Comparison of ENCODE assay signal across 15 cellular contexts in the genomic region with DNA sequence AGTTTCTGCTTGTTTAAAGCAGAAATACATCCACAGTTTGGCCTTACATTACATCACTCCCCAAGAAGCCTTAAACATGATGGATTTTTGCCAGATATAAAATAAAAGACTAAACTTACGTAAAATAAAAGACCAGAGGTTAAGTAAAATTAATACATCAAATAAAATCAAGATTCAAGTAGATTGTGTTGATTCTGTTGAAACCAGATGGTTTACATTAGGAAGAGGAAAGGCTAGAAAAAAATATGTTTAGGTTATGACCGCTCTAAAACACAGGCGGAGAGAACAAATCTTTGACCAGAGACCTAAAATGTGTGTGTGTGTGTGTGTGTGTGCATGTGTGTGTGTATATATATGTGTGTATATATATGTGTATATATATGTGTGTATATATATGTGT.
DNase-seq lines count a peak whose midpoint lies in the region; ATAC-seq and TF ChIP-seq lines count a peak whose summit lies in the region.
"Had no signal": no experiment of that assay in that cellular context is flagged by ENCODE, and none has a peak within 500 bp of the region (broad histone marks: within the 10 kb centered on the region; RNA-seq: fewer than 3 reads in every experiment).

No MANE protein-coding gene starts in this region.

- H3K4me1 ChIP-seq in PC-9 (replicated peaks; ENCODE audit: insufficient read depth) (no peaks in the 10 kb centered on the region), right lobe of liver (no peaks in the 10 kb centered on the region)
- H3K4me1 ChIP-seq: HAP-1 had no signal

- H3K27ac Mint-ChIP-seq in HFFc6 (peak overlapping the region; percentile 60), nephron (peak overlapping the region; percentile 64 to 97 (median 89))
- H3K27ac Mint-ChIP-seq in activated T-helper 1 cell treated with anti-CD3 and anti-CD28 coated beads, Interleukin-12 subunit alpha, Interleukin-12 subunit beta, Interleukin-2, Interleukin-4 antibody, amounts not matched to agents 30 ng/mL and 10 ng/mL and 1 ng/mL, durations not matched to agents 14 hours and 24 hours and 36 hours, result no peak overlapping the region
- H3K27ac Mint-ChIP-seq: CD4-positive, alpha-beta memory T cell had no signal

- no peak for TF ChIP-seq POLR2A in right lobe of liver (IDR thresholded peaks at IDR 0.05)

- 86% methylated on average over 3 of the region's 3 CpGs for WGBS in right lobe of liver (ENCODE audit: insufficient coverage, low coverage, low lambda C conversion rate, missing lambda C conversion rate)

- H3K4me3 Mint-ChIP-seq in HFFc6 (no peak overlapping the region), nephron (no peak overlapping the region)
- H3K4me3 Mint-ChIP-seq in activated T-helper 1 cell treated with anti-CD3 and anti-CD28 coated beads, Interleukin-12 subunit alpha, Interleukin-12 subunit beta, Interleukin-2, Interleukin-4 antibody, amounts not matched to agents 30 ng/mL and 10 ng/mL and 1 ng/mL, durations not matched to agents 14 hours and 24 hours and 36 hours, result no peak overlapping the region
- H3K4me3 Mint-ChIP-seq: CD4-positive, alpha-beta memory T cell had no signal

- TF ChIP-seq CTCF in HFFc6 (IDR thresholded peaks at IDR 0.05), result no peak
- TF ChIP-seq CTCF in nephron (IDR thresholded peaks at IDR 0.05; ENCODE audit: unreplicated experiment in 3 of 3), result no peak
- TF ChIP-seq CTCF in PC-9 (conservative IDR thresholded peaks at IDR 0.05), result no peak
- no peak for TF ChIP-seq CTCF in right lobe of liver (IDR thresholded peaks at IDR 0.05)

- no peaks in the 10 kb centered on the region for H3K9me3 ChIP-seq in PC-9 (ENCODE audit: insufficient read depth, low read depth)
- H3K9me3 ChIP-seq in right lobe of liver, result no peaks in the 10 kb centered on the region
- H3K9me3 ChIP-seq: HAP-1 had no signal

- H3K4me2 ChIP-seq in PC-9, result no peak overlapping the region

- H3K27me3 ChIP-seq in PC-9 (ENCODE audit: insufficient read depth, low read depth) (no peaks in the 10 kb centered on the region), right lobe of liver (no peaks in the 10 kb centered on the region)

- H3K9me3 Mint-ChIP-seq in HFFc6 (peaks cover 17% of the 10 kb centered on the region; the same call in 1 of the 2 replicates), nephron (no peaks in the 10 kb centered on the region)
- H3K9me3 Mint-ChIP-seq in activated T-helper 1 cell treated with anti-CD3 and anti-CD28 coated beads, Interleukin-12 subunit alpha, Interleukin-12 subunit beta, Interleukin-2, Interleukin-4 antibody, amounts not matched to agents 30 ng/mL and 10 ng/mL and 1 ng/mL, durations not matched to agents 14 hours and 24 hours and 36 hours, result no peaks in the 10 kb centered on the region

- no peaks in the 10 kb centered on the region for H3K79me2 ChIP-seq in PC-9 (ENCODE audit: low read depth)

- H3K9me2 ChIP-seq in PC-9 (ENCODE audit: insufficient read depth), result no peaks in the 10 kb centered on the region

- H3K4me1 Mint-ChIP-seq in HFFc6 (ENCODE audit: low read depth) (peaks cover 90% of the 10 kb centered on the region), nephron (peaks cover 35% of the 10 kb centered on the region)
- no peaks in the 10 kb centered on the region for H3K4me1 Mint-ChIP-seq in activated T-helper 1 cell treated with anti-CD3 and anti-CD28 coated beads, Interleukin-12 subunit alpha, Interleukin-12 subunit beta, Interleukin-2, Interleukin-4 antibody, amounts not matched to agents 30 ng/mL and 10 ng/mL and 1 ng/mL, durations not matched to agents 14 hours and 24 hours and 36 hours (ENCODE audit: low read depth)
- H3K4me1 Mint-ChIP-seq: CD4-positive, alpha-beta memory T cell had no signal

- DNase-seq in HFFc6 (no peak), fibroblast of peridontal ligament (ENCODE audit: extremely low read depth) (peak; percentile 50), PC-9 (no peak), right lobe of liver (no peak)
- DNase-seq in activated T-helper 1 cell treated with anti-CD3 and anti-CD28 coated beads, Interleukin-12 subunit alpha, Interleukin-12 subunit beta, Interleukin-2, Interleukin-4 antibody, amounts not matched to agents 30 ng/mL and 10 ng/mL and 1 ng/mL, durations not matched to agents 14 hours and 24 hours and 36 hours (ENCODE audit: low spot score), result no peak
- DNase-seq: C1 segment of cervical spinal cord; Calu3; CD4-positive, alpha-beta memory T cell; COR-L47; DMS53; DMS79 treated with DMSO at 0.1 percent for 48 hours; GF-D8; GOT3 had no signal

- no TSS peak for BruUV-seq in PC-9 (replicated peaks; lab: Mats Ljungman, UMichigan)

- no peaks in the 10 kb centered on the region for H4K20me1 ChIP-seq in PC-9 (ENCODE audit: insufficient read depth)

- CTCF ChIA-PET in PC-9 (lab: Charles Lee), result no interaction called here

- intact Hi-C loops in PC-9 (cut with micrococcal nuclease; ENCODE audit: unreplicated experiment) (no loop called here), right lobe of liver (cut with DNase I) (no loop called here)
- intact Hi-C loops in activated T-helper 1 cell treated with anti-CD3 and anti-CD28 coated beads, Interleukin-12 subunit alpha, Interleukin-12 subunit beta, Interleukin-2, Interleukin-4 antibody, amounts not matched to agents 30 ng/mL and 10 ng/mL and 1 ng/mL, durations not matched to agents 14 hours and 24 hours and 36 hours (cut with micrococcal nuclease), result no loop called here

- H3F3A ChIP-seq in PC-9 (ENCODE audit: insufficient read depth, low read depth), result no peaks in the 10 kb centered on the region

- H3K27ac ChIP-seq in PC-9, result no peak overlapping the region
- no peak overlapping the region for H3K27ac ChIP-seq in right lobe of liver

- POLR2A ChIA-PET in PC-9 (lab: Charles Lee; ENCODE audit: unreplicated experiment), result no interaction called here

- H2AFZ ChIP-seq in PC-9, result no peak overlapping the region

- no peaks in the 10 kb centered on the region for H3K36me3 ChIP-seq in PC-9 (ENCODE audit: low read depth)
- H3K36me3 ChIP-seq in right lobe of liver, result no peaks in the 10 kb centered on the region
- H3K36me3 ChIP-seq: HAP-1 had no signal

- ATAC-seq in right lobe of liver, result no peak

- peaks cover 90% of the 10 kb centered on the region for H3K36me3 Mint-ChIP-seq in HFFc6 (ENCODE audit: low read depth)
- H3K36me3 Mint-ChIP-seq in nephron (ENCODE audit: low read depth), result peaks cover 72% of the 10 kb centered on the region
- no peaks in the 10 kb centered on the region for H3K36me3 Mint-ChIP-seq in activated T-helper 1 cell treated with anti-CD3 and anti-CD28 coated beads, Interleukin-12 subunit alpha, Interleukin-12 subunit beta, Interleukin-2, Interleukin-4 antibody, amounts not matched to agents 30 ng/mL and 10 ng/mL and 1 ng/mL, durations not matched to agents 14 hours and 24 hours and 36 hours (ENCODE audit: low read depth)
- H3K36me3 Mint-ChIP-seq: CD4-positive, alpha-beta memory T cell had no signal

- H3K4me3 ChIP-seq in PC-9 (no peak overlapping the region), right lobe of liver (no peak overlapping the region)
- H3K4me3 ChIP-seq: HAP-1 had no signal

- H3K27me3 Mint-ChIP-seq in HFFc6 (ENCODE audit: insufficient read depth) (peaks cover 29% of the 10 kb centered on the region), nephron (ENCODE audit: low read depth) (no peaks in the 10 kb centered on the region)
- peaks cover 5% of the 10 kb centered on the region for H3K27me3 Mint-ChIP-seq in activated T-helper 1 cell treated with anti-CD3 and anti-CD28 coated beads, Interleukin-12 subunit alpha, Interleukin-12 subunit beta, Interleukin-2, Interleukin-4 antibody, amounts not matched to agents 30 ng/mL and 10 ng/mL and 1 ng/mL, durations not matched to agents 14 hours and 24 hours and 36 hours (ENCODE audit: insufficient read depth)
